8 cellular contexts compared by ENCODE assay signal in genomic region chr1:39184354-39184818, GRCh38. TPM values are rescaled to one million over a fixed set of nuclear protein-coding genes. Genes with fewer than 3 reads are reported as not detected.
DNase-seq lines count a peak whose midpoint lies in the region; ATAC-seq and TF ChIP-seq lines count a peak whose summit lies in the region.

No MANE protein-coding gene starts in this region.

- no peak for TF ChIP-seq POLR2A in gastrocnemius medialis (IDR thresholded peaks at IDR 0.05)

- peaks cover 96% of the 10 kb centered on the region for H3K79me2 ChIP-seq in GM23248 (ENCODE audit: insufficient read depth)

- ATAC-seq in T-cell (replicated peaks in 1 of 4) (no peak), gastrocnemius medialis (peak; percentile 7 to 36), GM19351 (IDR thresholded peaks at IDR 0.05; ENCODE audit: unreplicated experiment) (no peak), GM21576 (IDR thresholded peaks at IDR 0.05; ENCODE audit: unreplicated experiment) (no peak), HG02610 (IDR thresholded peaks at IDR 0.05; ENCODE audit: unreplicated experiment) (no peak)

- H3K36me3 Mint-ChIP-seq in T-cell = no peaks in the 10 kb centered on the region
- peaks cover 6% of the 10 kb centered on the region for H3K36me3 Mint-ChIP-seq in endodermal cell (ENCODE audit: low read depth)

- H3K4me2 ChIP-seq in GM23248 (ENCODE audit: unreplicated experiment) = peak overlapping the region; percentile 6

- H3K27me3 Mint-ChIP-seq in T-cell = no peaks in the 10 kb centered on the region
- H3K27me3 Mint-ChIP-seq in endodermal cell (ENCODE audit: insufficient read depth) = no peaks in the 10 kb centered on the region

- no peak for DNase-seq in GM23248
- peak in 4 of 34 experiments; percentile 4 to 15 (median 12) for DNase-seq in T-cell
- DNase-seq in epithelial cell of prostate (ENCODE audit: low read depth, low spot score) = no peak
- DNase-seq in gastrocnemius medialis = no peak
- no peak for DNase-seq in endodermal cell

- H2AFZ ChIP-seq in GM23248 = no peak overlapping the region

- no peak overlapping the region for H3K4me3 ChIP-seq in GM23248
- H3K4me3 ChIP-seq in gastrocnemius medialis = no peak overlapping the region
- no peak overlapping the region for H3K4me3 ChIP-seq in endodermal cell (ENCODE audit: low read length)

- intact Hi-C loops in gastrocnemius medialis (cut with DNase I; ENCODE audit: low total_unique reads) = loop anchor here (2.0 to 10.0 kb wide), 2 partner anchors 74 to 330 kb away; partner anchors contain the start of gene RRAGC

- H3K9me3 ChIP-seq in GM23248 (ENCODE audit: low read depth) (no peaks in the 10 kb centered on the region), gastrocnemius medialis (no peaks in the 10 kb centered on the region), endodermal cell (ENCODE audit: control insufficient read depth, low read length) (no peaks in the 10 kb centered on the region)

- H3K4me1 Mint-ChIP-seq in T-cell (peaks cover 34 to 49% (median 49%) of the 10 kb centered on the region in 3 donors), endodermal cell (peaks cover 31% of the 10 kb centered on the region)

- no peaks in the 10 kb centered on the region for H3K9me2 ChIP-seq in GM23248 (ENCODE audit: insufficient read depth)

- no peaks in the 10 kb centered on the region for H4K20me1 ChIP-seq in GM23248 (ENCODE audit: insufficient read depth)

- in situ Hi-C loops in GM23248 (cut with MboI) (loop anchor here (10.0 kb wide), 1 partner anchor 80 kb away; no protein-coding TSS in a partner anchor), gastrocnemius medialis (cut with MboI; ENCODE audit: low sequenced_read_pairs in 4 of 4) (loop anchor here in 2 of 4 donors (5.0 to 10.0 kb wide), 2 partner anchors 73 to 80 kb away; no protein-coding TSS in a partner anchor)

- no peak for TF ChIP-seq CTCF in gastrocnemius medialis (IDR thresholded peaks at IDR 0.05 in 4 of 5, conservative IDR thresholded peaks at IDR 0.05 in 1 of 5)
- TF ChIP-seq CTCF in endodermal cell (conservative IDR thresholded peaks at IDR 0.05) = no peak

- H3K9me3 Mint-ChIP-seq in T-cell = no peaks in the 10 kb centered on the region
- no peaks in the 10 kb centered on the region for H3K9me3 Mint-ChIP-seq in endodermal cell

- no peaks in the 10 kb centered on the region for H3K36me3 ChIP-seq in GM23248 (ENCODE audit: low read depth)
- no peaks in the 10 kb centered on the region for H3K36me3 ChIP-seq in gastrocnemius medialis
- no peaks in the 10 kb centered on the region for H3K36me3 ChIP-seq in endodermal cell (ENCODE audit: control insufficient read depth, insufficient read depth, low read length)

- H3K27ac ChIP-seq in GM23248 (no peak overlapping the region), epithelial cell of prostate (peak overlapping the region; percentile 98), gastrocnemius medialis (peak overlapping the region; percentile 80 to 91 (median 83)), endodermal cell (ENCODE audit: low read depth, low read length) (no peak overlapping the region)

- H3F3A ChIP-seq in GM23248 (ENCODE audit: insufficient read depth) = peaks cover 35% of the 10 kb centered on the region

- H3K4me3 Mint-ChIP-seq in T-cell (peak overlapping the region in 2 of 3 donors; percentile 2 to 39), endodermal cell (no peak overlapping the region)

- 100% methylated on average over 3 of the region's 3 CpGs for WGBS in GM23248 (ENCODE audit: low coverage in 1 of 2, low lambda C conversion rate in 2 of 2, missing lambda C conversion rate in 2 of 2), 2 experiments
- 92 to 94% methylated on average over 3 of the region's 3 CpGs for WGBS in endodermal cell (ENCODE audit: insufficient coverage in 1 of 2, insufficient read length in 1 of 2), 2 experiments

- peaks cover 31% of the 10 kb centered on the region for H3K4me1 ChIP-seq in GM23248 (ENCODE audit: insufficient read depth)
- H3K4me1 ChIP-seq in gastrocnemius medialis = peaks cover 28 to 31% of the 10 kb centered on the region in 2 donors
- H3K4me1 ChIP-seq in endodermal cell (ENCODE audit: control insufficient read depth, insufficient read depth, low read length) = peaks cover 3% of the 10 kb centered on the region

- H3K27ac Mint-ChIP-seq in T-cell (peak overlapping the region; percentile 96), endodermal cell (no peak overlapping the region)

- POLR2A ChIA-PET in T-cell (lab: Charles Lee) = interaction anchor here (0.6 to 0.9 kb wide), 3 partner anchors 8 to 74 kb away, joined by 3 read pairs; no protein-coding TSS in a partner anchor

- CTCF ChIA-PET in T-cell (lab: Charles Lee) = interaction anchor here (0.6 to 13.6 kb wide), 21 partner anchors 8 to 1202 kb away, joined by 3 to 364 read pairs (median 4); partner anchors contain the start of gene MACF1 (in 1 of the 2)

- no peaks in the 10 kb centered on the region for H3K27me3 ChIP-seq in GM23248 (replicated peaks; ENCODE audit: insufficient read depth)
- no peaks in the 10 kb centered on the region for H3K27me3 ChIP-seq in gastrocnemius medialis
- H3K27me3 ChIP-seq in endodermal cell (ENCODE audit: control insufficient read depth, insufficient read depth, low read length, poor library complexity, severe bottlenecking) = no peaks in the 10 kb centered on the region

- H3K9ac ChIP-seq in GM23248 = no peak overlapping the region
- H3K9ac ChIP-seq in endodermal cell (ENCODE audit: extremely low read depth, low read length, poor library complexity, severe bottlenecking) = no peak overlapping the region

RNA-seq across cellular contexts. Expression of gene MACF1, which starts 20.1 kb away (rescaled TPM):
- 171 and 177 TPM in 2 replicates for total RNA-seq in GM23248 (2014; rRNA removed; shearing (Covaris generic))
- 47.6 and 55.1 TPM in 2 replicates for polyA plus RNA-seq in GM23248 (2016; fragmentation: Nextera tagmentation; extraction: Ambion mirVana)
- total RNA-seq in T-cell (100 to 1,000 TPM; 232 to 596 (median 258) TPM), gastrocnemius medialis (100 to 1,000 TPM in 2 of 4 donors, 10 to 100 TPM in 2; 78.7 to 139 (median 113) TPM), endodermal cell (100 to 1,000 TPM; 214 to 251 TPM)
- 89.7 TPM for polyA plus RNA-seq in endodermal cell (2013, experiment 1 of 2)
- polyA plus RNA-seq in endodermal cell (2013, experiment 2 of 2) = 102 TPM

Comparison
In these comparisons a context has a peak if more than half of its experiments do, and no peak if none do; other contexts are left out.
1. H3K27ac ChIP-seq: peak in epithelial cell of prostate (single experiment) and gastrocnemius medialis (4 of 4); none in GM23248 (single experiment) and endodermal cell (single experiment).
2. ATAC-seq: peak in gastrocnemius medialis (2 of 2); none in T-cell (0 of 4), GM19351 (single experiment), GM21576 (single experiment) and HG02610 (single experiment).